18 cellular contexts compared by ENCODE assay signal in the genomic region with DNA sequence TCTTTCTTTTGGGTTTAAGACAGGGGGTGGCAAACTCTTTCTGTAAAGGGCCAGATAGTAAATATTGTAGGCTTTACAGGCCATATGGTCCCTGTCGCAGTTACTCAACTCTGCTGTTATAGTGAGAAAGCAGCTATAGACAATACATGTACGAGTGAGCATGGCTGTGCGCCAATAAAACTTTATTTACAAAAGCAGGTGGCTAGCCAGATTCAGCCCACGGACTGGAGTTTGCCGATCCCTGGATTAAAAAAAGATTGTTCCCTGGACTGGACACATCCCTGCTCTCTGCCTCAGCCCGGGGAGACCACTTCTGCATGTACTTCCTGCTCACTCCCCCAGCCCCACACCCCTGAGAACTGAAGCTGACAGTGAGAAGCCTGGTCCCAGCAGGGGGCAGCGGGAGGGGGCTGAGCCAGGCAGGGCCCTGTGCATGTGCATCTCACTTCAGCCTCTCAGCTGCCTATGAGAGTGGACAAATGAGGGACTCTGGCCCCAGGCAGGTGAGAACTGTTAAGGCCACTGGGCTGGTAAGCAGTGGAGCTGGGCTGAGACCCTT.
DNase-seq lines count a peak whose midpoint lies in the region; ATAC-seq, FAIRE-seq and TF ChIP-seq lines count a peak whose summit lies in the region.
"Had no signal": no experiment of that assay in that cellular context is flagged by ENCODE, and none has a peak within 500 bp of the region (broad histone marks: within the 10 kb centered on the region; RNA-seq: fewer than 3 reads in every experiment).

No MANE protein-coding gene starts in this region.

- H3K9me3 ChIP-seq in BE2C (peaks cover 6% of the 10 kb centered on the region; the same call in 1 of the 2 replicates), kidney (ENCODE audit: control insufficient read depth in 1 of 2, low read length in 2 of 2) (peaks cover 0 to 10% of the 10 kb centered on the region in 2 donors)

- no peak for FAIRE-seq in kidney (lab: Jason Lieb, UNC)
- FAIRE-seq: GM19239 had no signal

- DNase-seq in BE2C (no peak), ELF-1 (ENCODE audit: low read depth, low spot score) (peak; percentile 44), NCI-H2171 treated with DMSO at 0.1 percent for 48 hours (lab: John Stamatoyannopoulos, UW) (peak; percentile 56), kidney (peak; percentile 51), NCI-H1930 (lab: John Stamatoyannopoulos, UW) (no peak), inferior parietal cortex (ENCODE audit: extremely low spot score) (no peak)
- DNase-seq: ACHN; AML-193; CD4-positive, CD25-positive, alpha-beta regulatory T cell; NCI-H1105; NCI-H187 treated with DMSO at 0.1 percent for 48 hours; NCI-H526; RPMI8226; SIG-M5 had no signal

- TF ChIP-seq CTCF in BE2C (IDR thresholded peaks at IDR 0.05; ENCODE audit: low read depth, low read length) (0 out of 2 replicates have a peak, but pooled peaks have one; percentile 2), kidney (IDR thresholded peaks at IDR 0.05; ENCODE audit: borderline replicate concordance, extremely low read depth, insufficient read depth) (no peak)

- no peak overlapping the region for H3K27ac ChIP-seq in kidney (ENCODE audit: low read depth in 2 of 2, low read length in 2 of 2)
- H3K27ac ChIP-seq: KMS-11 had no signal

- H3K9ac ChIP-seq in kidney (ENCODE audit: low read length in 2 of 2), result no peak overlapping the region
- H3K9ac ChIP-seq: KMS-11 had no signal

- H3K36me3 ChIP-seq in BE2C (peaks cover 38% of the 10 kb centered on the region), kidney (ENCODE audit: control insufficient read depth in 1 of 2, insufficient read depth in 2 of 2, low read length in 2 of 2) (no peaks in the 10 kb centered on the region)

- H3K4me1 ChIP-seq in BE2C (no peaks in the 10 kb centered on the region; the same call in 1 of the 2 replicates), kidney (ENCODE audit: control insufficient read depth in 1 of 2, insufficient read depth in 1 of 2, low read depth in 1 of 2, low read length in 2 of 2) (no peaks in the 10 kb centered on the region)

- ATAC-seq in GM21515 (IDR thresholded peaks at IDR 0.05; ENCODE audit: unreplicated experiment), result no peak
- no peak for ATAC-seq in GM21367 (IDR thresholded peaks at IDR 0.05; ENCODE audit: unreplicated experiment)

- intact Hi-C loops in kidney (cut with DNase I), result no loop called here

- H3K4me3 ChIP-seq in BE2C (ENCODE audit: low read depth, low read length), result no peak overlapping the region
- H3K4me3 ChIP-seq in kidney (ENCODE audit: low read length in 2 of 2), result no peak overlapping the region

- H3K27me3 ChIP-seq in BE2C, result no peaks in the 10 kb centered on the region

Comparison
In these comparisons a context has a peak if more than half of its experiments do, and no peak if none do; other contexts are left out.
1. DNase-seq: peak in ELF-1 (single experiment), NCI-H2171 treated with DMSO at 0.1 percent for 48 hours (single experiment) and kidney (single experiment); none in BE2C (single experiment), NCI-H1930 (0 of 2) and inferior parietal cortex (single experiment).